27 cellular contexts compared by ENCODE assay signal in the genomic region with DNA sequence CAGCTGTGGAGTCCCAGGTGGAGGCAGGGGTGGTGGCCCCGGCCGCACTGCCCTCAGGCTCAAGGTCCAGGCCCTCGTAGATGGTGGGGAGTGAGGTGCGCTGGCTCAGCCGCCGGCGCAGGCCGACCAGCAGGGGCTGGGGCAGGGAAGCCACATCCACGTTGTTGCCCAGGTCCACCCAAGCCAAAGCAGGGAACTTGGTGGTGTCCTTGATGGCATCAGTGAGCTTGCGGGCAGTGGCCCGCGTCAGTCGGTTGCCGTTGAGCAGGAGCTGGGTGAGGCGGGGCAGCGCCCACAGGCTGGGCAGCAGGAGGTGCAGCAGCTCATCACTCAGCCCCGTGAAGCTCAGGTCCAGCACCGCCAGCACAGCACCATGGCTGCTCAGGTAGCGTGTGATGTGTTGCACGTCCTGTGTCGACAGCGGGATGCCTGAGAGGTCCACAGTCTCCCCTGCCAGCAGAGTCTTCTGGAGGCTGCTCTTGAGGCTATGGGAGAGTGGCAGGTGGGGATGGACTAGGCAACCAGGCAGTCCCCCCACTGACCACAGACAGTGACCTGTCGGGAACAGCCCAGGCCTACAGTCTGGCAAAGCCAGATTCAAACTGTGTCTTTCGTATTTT. TPM values are rescaled to one million over a fixed set of nuclear protein-coding genes. Genes with fewer than 3 reads are reported as not detected.
"Had no signal": no experiment of that assay in that cellular context is flagged by ENCODE, and none has a peak within 500 bp of the region (broad histone marks: within the 10 kb centered on the region; RNA-seq: fewer than 3 reads in every experiment).

No MANE protein-coding gene starts in this region.

- H3K4me3 ChIP-seq: coronary artery, esophagus muscularis mucosa, lower lobe of right lung, pancreas, smooth muscle cell, thoracic aorta, tibial nerve, upper lobe of left lung, vagina had no signal

- H3K27ac ChIP-seq: coronary artery, foreskin keratinocyte, lower lobe of right lung, thoracic aorta, upper lobe of left lung, vagina had no signal

- ATAC-seq: foreskin keratinocyte; left ventricle myocardium superior; lower lobe of right lung; naive thymus-derived CD8-positive, alpha-beta T cell; pancreas; sciatic nerve; stimulated activated memory B cell treated with anti-CD40 and anti-IgM and Interleukin-4, amounts not matched to agents 10 μg/mL and 1 μg/mL and 100 μg/mL, for 72 hours; stimulated activated naive CD8-positive, alpha-beta T cell treated with anti-CD3 and anti-CD28 coated beads, Interleukin-15, Interleukin-2, amounts not matched to agents 100 U/mL and 50 U/mL, for 24 hours had no signal

- H3K9me3 ChIP-seq: esophagus muscularis mucosa, lower lobe of right lung, pancreas, thoracic aorta, tibial nerve, upper lobe of left lung, vagina had no signal

- DNase-seq: cerebellar nuclear complex; dermis blood vessel endothelial cell; effector memory CD4-positive, alpha-beta T cell; foreskin keratinocyte; glutamatergic neuron; hypothalamus; immature natural killer cell; islet precursor cell; left ventricle myocardium superior; lower lobe of right lung; naive thymus-derived CD8-positive, alpha-beta T cell; nephron progenitor cell; occipital lobe; stimulated activated CD4-positive, alpha-beta T cell treated with anti-CD3 and anti-CD28 coated beads, Interleukin-2, amount 100 ng/mL, for 24 hours; stimulated activated CD4-positive, alpha-beta T cell treated with anti-CD3 and anti-CD28 coated beads, Interleukin-4, amount 100 ng/mL, for 24 hours; stimulated activated naive CD8-positive, alpha-beta T cell treated with anti-CD3 and anti-CD28 coated beads, Interleukin-15, Interleukin-2, amounts not matched to agents 100 U/mL and 50 U/mL, for 24 hours had no signal

- H3K27me3 ChIP-seq: esophagus muscularis mucosa, foreskin keratinocyte, pancreas, tibial nerve, upper lobe of left lung, vagina had no signal

- FAIRE-seq: endothelial cell of umbilical vein, pancreas had no signal

- H3K4me2 ChIP-seq: smooth muscle cell had no signal

RNA-seq across cellular contexts. Expression of a gene that starts 6.8 kb away (rescaled TPM):
- total RNA-seq: naive thymus-derived CD8-positive, alpha-beta T cell had no signal
